In the genomic region with DNA sequence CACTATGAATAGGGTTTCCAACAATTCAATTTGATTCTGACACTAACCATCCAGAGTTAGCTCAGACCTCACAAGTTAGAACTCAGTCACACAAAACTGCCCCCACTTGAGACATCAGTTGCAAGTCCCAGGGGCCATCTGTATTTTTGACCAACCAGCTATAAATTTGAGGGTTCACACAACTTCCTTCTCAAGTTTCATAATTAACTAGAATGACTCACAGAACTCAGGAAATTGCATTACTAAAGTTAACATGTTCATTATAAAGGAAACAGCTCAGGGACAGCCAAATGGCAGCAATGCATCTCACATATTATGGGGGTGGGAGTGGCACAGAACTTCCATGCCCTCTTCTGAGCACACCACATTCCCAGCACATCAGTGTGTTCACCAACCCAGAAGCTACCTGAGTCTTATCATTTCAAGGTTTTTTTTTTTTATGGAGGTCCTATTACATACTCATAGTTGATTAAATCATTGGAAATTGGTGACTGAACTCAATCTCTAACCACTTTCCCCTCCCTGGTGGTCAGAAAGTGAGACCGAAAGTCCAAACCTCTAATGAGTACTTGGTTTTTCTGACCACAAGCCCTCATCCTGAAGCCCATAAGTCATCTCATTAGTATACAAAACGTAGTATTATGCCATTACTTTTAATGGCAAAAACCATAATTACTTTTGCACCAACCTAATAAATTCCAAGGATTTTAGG, we compare ENCODE assay signal across 15 cellular contexts.
DNase-seq lines count a peak whose midpoint lies in the region; ATAC-seq and TF ChIP-seq lines count a peak whose summit lies in the region.
"Had no signal": no experiment of that assay in that cellular context is flagged by ENCODE, and none has a peak within 500 bp of the region (broad histone marks: within the 10 kb centered on the region; RNA-seq: fewer than 3 reads in every experiment).

No MANE protein-coding gene starts in this region.

- H3K27me3 Mint-ChIP-seq in activated naive CD8-positive, alpha-beta T cell treated with anti-CD3 and anti-CD28 coated beads, Interleukin-2, amount 50 U/mL, for 24 hours, result no peaks in the 10 kb centered on the region
- H3K27me3 Mint-ChIP-seq: activated CD4-positive, alpha-beta memory T cell treated with anti-CD3 and anti-CD28 coated beads for 36 hours; CD4-positive, CD25-positive, alpha-beta regulatory T cell; stimulated activated naive CD8-positive, alpha-beta T cell treated with anti-CD3 and anti-CD28 coated beads, Interleukin-15, Interleukin-2, amounts not matched to agents 100 ng/mL and 50 ng/mL, for 24 hours had no signal

- H3K4me3 ChIP-seq in foreskin fibroblast (ENCODE audit: low read depth in 1 of 2, low read length in 2 of 2), result no peak overlapping the region

- H3K4me1 Mint-ChIP-seq in activated naive CD8-positive, alpha-beta T cell treated with anti-CD3 and anti-CD28 coated beads, Interleukin-2, amount 50 U/mL, for 24 hours, result no peaks in the 10 kb centered on the region
- H3K4me1 Mint-ChIP-seq: CD4-positive, CD25-positive, alpha-beta regulatory T cell had no signal

- peak; percentile 98 for DNase-seq in MV-4-11 (lab: John Stamatoyannopoulos, UW)
- peak; percentile 7 to 30 for DNase-seq in foreskin fibroblast
- no peak for DNase-seq in globus pallidus (ENCODE audit: low spot score)
- no peak for DNase-seq in activated naive CD8-positive, alpha-beta T cell treated with anti-CD3 and anti-CD28 coated beads, Interleukin-2, amount 50 U/mL, for 24 hours
- DNase-seq in Ammon's horn (ENCODE audit: low spot score), result no peak
- DNase-seq: activated CD4-positive, alpha-beta memory T cell treated with anti-CD3 and anti-CD28 coated beads for 36 hours; activated naive CD4-positive, alpha-beta T cell; CD4-positive, CD25-positive, alpha-beta regulatory T cell; NCI-H187 treated with DMSO at 0.1 percent for 48 hours; NK-92 treated with Interleukin-12 subunit alpha and Interleukin-12 subunit beta, amount 100 ng/mL, for 24 hours; stimulated activated CD4-positive, alpha-beta T cell treated with anti-CD3 and anti-CD28 coated beads, Interleukin-4, amount 100 ng/mL, for 4 hours had no signal

- ATAC-seq in GM18909 (IDR thresholded peaks at IDR 0.05; ENCODE audit: poor library complexity, unreplicated experiment) (peak; percentile 68), HG03060 (IDR thresholded peaks at IDR 0.05; ENCODE audit: low read depth, unreplicated experiment) (peak; percentile 38), HG02884 (IDR thresholded peaks at IDR 0.05; ENCODE audit: unreplicated experiment) (no peak)
- ATAC-seq in activated naive CD8-positive, alpha-beta T cell treated with anti-CD3 and anti-CD28 coated beads, Interleukin-2, amount 50 U/mL, for 24 hours, result no peak

- H3K9me3 Mint-ChIP-seq in activated naive CD8-positive, alpha-beta T cell treated with anti-CD3 and anti-CD28 coated beads, Interleukin-2, amount 50 U/mL, for 24 hours, result peaks cover 5% of the 10 kb centered on the region

- H3K36me3 Mint-ChIP-seq in activated naive CD8-positive, alpha-beta T cell treated with anti-CD3 and anti-CD28 coated beads, Interleukin-2, amount 50 U/mL, for 24 hours (ENCODE audit: low read depth), result no peaks in the 10 kb centered on the region
- H3K36me3 Mint-ChIP-seq: activated CD4-positive, alpha-beta memory T cell treated with anti-CD3 and anti-CD28 coated beads for 36 hours; CD4-positive, CD25-positive, alpha-beta regulatory T cell had no signal

- H3K27ac Mint-ChIP-seq in activated naive CD8-positive, alpha-beta T cell treated with anti-CD3 and anti-CD28 coated beads, Interleukin-2, amount 50 U/mL, for 24 hours, result no peak overlapping the region
- H3K27ac Mint-ChIP-seq: activated CD4-positive, alpha-beta memory T cell treated with anti-CD3 and anti-CD28 coated beads for 36 hours; CD4-positive, CD25-positive, alpha-beta regulatory T cell; stimulated activated naive CD8-positive, alpha-beta T cell treated with anti-CD3 and anti-CD28 coated beads, Interleukin-15, Interleukin-2, amounts not matched to agents 100 ng/mL and 50 ng/mL, for 24 hours had no signal

- TF ChIP-seq CTCF in foreskin fibroblast (IDR thresholded peaks at IDR 0.05; ENCODE audit: low read depth, low read length), result no peak

- no peak overlapping the region for H3K4me3 Mint-ChIP-seq in activated naive CD8-positive, alpha-beta T cell treated with anti-CD3 and anti-CD28 coated beads, Interleukin-2, amount 50 U/mL, for 24 hours
- H3K4me3 Mint-ChIP-seq: activated CD4-positive, alpha-beta memory T cell treated with anti-CD3 and anti-CD28 coated beads for 36 hours; CD4-positive, CD25-positive, alpha-beta regulatory T cell; stimulated activated naive CD8-positive, alpha-beta T cell treated with anti-CD3 and anti-CD28 coated beads, Interleukin-15, Interleukin-2, amounts not matched to agents 100 ng/mL and 50 ng/mL, for 24 hours had no signal

Comparison
In these comparisons a context has a peak if more than half of its experiments do, and no peak if none do; other contexts are left out.
1. ATAC-seq: peak in GM18909 (single experiment) and HG03060 (single experiment); none in activated naive CD8-positive, alpha-beta T cell treated with anti-CD3 and anti-CD28 coated beads, Interleukin-2, amount 50 U/mL, for 24 hours (single experiment) and HG02884 (single experiment).
2. DNase-seq: peak in MV-4-11 (single experiment) and foreskin fibroblast (2 of 2); none in globus pallidus (single experiment), activated naive CD8-positive, alpha-beta T cell treated with anti-CD3 and anti-CD28 coated beads, Interleukin-2, amount 50 U/mL, for 24 hours (single experiment) and Ammon's horn (single experiment).